ENCODE assay signal across 8 cellular contexts in genomic region chrX:84188320-84188834, GRCh38. TPM values are rescaled to one million over a fixed set of nuclear protein-coding genes. Genes with fewer than 3 reads are reported as not detected.
DNase-seq lines count a peak whose midpoint lies in the region; ATAC-seq and TF ChIP-seq lines count a peak whose summit lies in the region.

No MANE protein-coding gene starts in this region.

- no peak overlapping the region for H3K14ac ChIP-seq in IMR-90 (replicated peaks; ENCODE audit: low read depth, low read length)

- intact Hi-C loops in IMR-90 (cut with micrococcal nuclease): loop anchor here (10.0 kb wide), 1 partner anchor 316 kb away; the partner anchor contains the start of gene HDX

- H3K9me1 ChIP-seq in IMR-90 (ENCODE audit: insufficient read depth, low read length): peaks cover 3% of the 10 kb centered on the region; the same call in 1 of the 2 replicates

- H3K4me3 ChIP-seq in IMR-90 (ENCODE audit: insufficient read depth, low read depth, low read length) (peak overlapping the region; percentile 68), WI38 (ENCODE audit: low read depth, low read length) (peak overlapping the region; percentile 66), gastroesophageal sphincter (peak overlapping the region; percentile 65 to 81)

- BruUV-seq in IMR-90 (replicated peaks; lab: Mats Ljungman, UMichigan): no TSS peak

- 50% methylated on average over 7 of the region's 19 CpGs; no CpG with 5 or more reads in 1 of the 2 experiments for WGBS in IMR-90 (ENCODE audit: extremely low coverage in 2 of 2, insufficient read length in 1 of 2), 2 experiments
- 0 to 39% methylated on average over 3 to 4 of the region's 19 CpGs for WGBS in gastroesophageal sphincter (ENCODE audit: low coverage in 1 of 2), 2 donors

- ATAC-seq in GM18870 (IDR thresholded peaks at IDR 0.05; ENCODE audit: unreplicated experiment): peak; percentile 48
- ATAC-seq in IMR-90 (ENCODE audit: low read depth): peak; percentile 75
- peak; percentile 54 for ATAC-seq in gastroesophageal sphincter

- TF ChIP-seq RAD21 in IMR-90 (IDR thresholded peaks at IDR 0.05; ENCODE audit: low read length): 0 out of 2 replicates have a peak, but pooled peaks have one; percentile 8

- peak overlapping the region; percentile 76 for H2AK9ac ChIP-seq in IMR-90 (replicated peaks; ENCODE audit: low read depth, low read length, poor library complexity)

- no peak overlapping the region for H2AK5ac ChIP-seq in IMR-90 (ENCODE audit: low read depth, low read length)

- no peak overlapping the region for H2BK5ac ChIP-seq in IMR-90 (ENCODE audit: low read depth, low read length, poor library complexity, severe bottlenecking)

- no peaks in the 10 kb centered on the region for H3K4me1 ChIP-seq in IMR-90 (ENCODE audit: control insufficient read depth, insufficient read depth, low read length)
- no peaks in the 10 kb centered on the region for H3K4me1 ChIP-seq in gastroesophageal sphincter

- CTCF ChIA-PET in IMR-90 (lab: Yijun Ruan, JAX): interaction anchor here (1.2 kb wide), 1 partner anchor 142 kb away, joined by 3 read pairs; no protein-coding TSS in a partner anchor

- peak; percentile 51 for DNase-seq in Ammon's horn (ENCODE audit: low spot score)
- peak; percentile 64 for DNase-seq in IMR-90
- DNase-seq in nucleus accumbens (lab: John Stamatoyannopoulos, UW): peak in 50 of 56 donors; percentile 0 to 68 (median 18)
- no peak for DNase-seq in SIG-M5 treated with dmso at 0.1 percent for 504 hours (lab: John Stamatoyannopoulos, UW; ENCODE audit: unreplicated experiment)
- no peak for DNase-seq in kidney glomerular epithelial cell (lab: John Stamatoyannopoulos, UW)

- H4K8ac ChIP-seq in IMR-90 (ENCODE audit: low read depth in 2 of 2, low read length in 2 of 2): peak overlapping the region in 1 of 2 experiments; percentile 58; a peak in 1 of 4 replicates

- H3K56ac ChIP-seq in IMR-90 (ENCODE audit: extremely low read depth, insufficient read depth, low read length): no peak overlapping the region

- in situ Hi-C loops in IMR-90 (cut with MboI; ENCODE audit: low sequenced_read_pairs): no loop called here

- no peak overlapping the region for H3K4ac ChIP-seq in IMR-90 (ENCODE audit: low read depth, low read length)

- no peaks in the 10 kb centered on the region for H4K20me1 ChIP-seq in IMR-90 (ENCODE audit: insufficient read depth, low read length)

- no peak for TF ChIP-seq EP300 in gastroesophageal sphincter (IDR thresholded peaks at IDR 0.05)

- TF ChIP-seq POLR2A in IMR-90 (IDR thresholded peaks at IDR 0.05; ENCODE audit: low read depth, low read length): no peak
- TF ChIP-seq POLR2A in gastroesophageal sphincter (IDR thresholded peaks at IDR 0.05): no peak

- no peak overlapping the region for H4K5ac ChIP-seq in IMR-90 (ENCODE audit: low read depth, low read length)

- H3K27ac ChIP-seq in IMR-90 (ENCODE audit: insufficient read depth, low read length) (no peak overlapping the region), gastroesophageal sphincter (peak overlapping the region in 3 of 4 donors; percentile 70 to 75 (median 70))

- no peak overlapping the region for H3K23ac ChIP-seq in IMR-90 (ENCODE audit: low read depth, low read length)

- POLR2A ChIA-PET in IMR-90 (lab: Charles Lee; ENCODE audit: unreplicated experiment): no interaction called here

- H3K4me2 ChIP-seq in IMR-90 (ENCODE audit: low read depth, low read length): peak overlapping the region; percentile 74

- no peaks in the 10 kb centered on the region for H3K36me3 ChIP-seq in IMR-90 (ENCODE audit: control insufficient read depth, insufficient read depth, low read length)
- H3K36me3 ChIP-seq in gastroesophageal sphincter: no peaks in the 10 kb centered on the region

- H2AFZ ChIP-seq in IMR-90 (replicated peaks; ENCODE audit: low read length, poor library complexity): peak overlapping the region; percentile 89

- H4K91ac ChIP-seq in IMR-90 (ENCODE audit: insufficient read depth, low read depth, low read length): no peak overlapping the region

- no peak overlapping the region for H2BK20ac ChIP-seq in IMR-90 (ENCODE audit: low read depth, low read length)

- no peak overlapping the region for H2BK15ac ChIP-seq in IMR-90 (ENCODE audit: low read depth, low read length)

- TF ChIP-seq CTCF in IMR-90 (conservative IDR thresholded peaks at IDR 0.05; ENCODE audit: low read depth, low read length): 0 out of 2 replicates have a peak, but pooled peaks have one; percentile 5
- no peak for TF ChIP-seq CTCF in WI38 (IDR thresholded peaks at IDR 0.05; ENCODE audit: low read depth, low read length)
- no peak for TF ChIP-seq CTCF in gastroesophageal sphincter (IDR thresholded peaks at IDR 0.05)

- no peak overlapping the region for H2BK120ac ChIP-seq in IMR-90 (ENCODE audit: low read depth, low read length)

- dilution Hi-C loops in IMR-90 (cut with HindIII; ENCODE audit: low sequenced_read_pairs, unreplicated experiment): no loop called here

- no peaks in the 10 kb centered on the region for H3K27me3 ChIP-seq in IMR-90 (ENCODE audit: control insufficient read depth, insufficient read depth, low read length)
- no peaks in the 10 kb centered on the region for H3K27me3 ChIP-seq in gastroesophageal sphincter

- H3K9ac ChIP-seq in IMR-90 (ENCODE audit: low read depth, low read length): no peak overlapping the region

- H3K9me3 ChIP-seq in IMR-90 (ENCODE audit: control insufficient read depth, insufficient read depth, low read length) (no peaks in the 10 kb centered on the region), gastroesophageal sphincter (no peaks in the 10 kb centered on the region)

- H3K79me1 ChIP-seq in IMR-90 (ENCODE audit: low read depth in 1 of 2, low read length in 2 of 2): no peaks in the 10 kb centered on the region

- H3K18ac ChIP-seq in IMR-90 (ENCODE audit: low read depth, low read length): no peak overlapping the region

TF ChIP-seq in IMR-90, 13 proteins besides CTCF, POLR2A, EP300 and RAD21:
- TF ChIP-seq FOS (IDR thresholded peaks at IDR 0.05; ENCODE audit: low read depth, low read length): no peak
- TF ChIP-seq MAZ (IDR thresholded peaks at IDR 0.05; ENCODE audit: borderline replicate concordance, low read depth, low read length): no peak
- TF ChIP-seq MAFK (IDR thresholded peaks at IDR 0.05; ENCODE audit: low read depth, low read length): no peak
- no peak for TF ChIP-seq BHLHE40 (IDR thresholded peaks at IDR 0.05; ENCODE audit: low read depth, low read length)
- TF ChIP-seq ELK1 (IDR thresholded peaks at IDR 0.05; ENCODE audit: borderline replicate concordance, low read depth, low read length): no peak
- no peak for TF ChIP-seq NFE2L2 (IDR thresholded peaks at IDR 0.05; ENCODE audit: low read depth, low read length)
- no peak for TF ChIP-seq RCOR1 (IDR thresholded peaks at IDR 0.05; ENCODE audit: insufficient replicate concordance, low read length)
- no peak for TF ChIP-seq USF2 (IDR thresholded peaks at IDR 0.05; ENCODE audit: low read depth, low read length)
- no peak for TF ChIP-seq RFX5 (IDR thresholded peaks at IDR 0.05; ENCODE audit: low read depth, low read length)
- no peak for TF ChIP-seq SMC3 (IDR thresholded peaks at IDR 0.05; ENCODE audit: low read depth, low read length)
- TF ChIP-seq CHD1 (IDR thresholded peaks at IDR 0.05; ENCODE audit: low read depth, low read length): no peak
- TF ChIP-seq MXI1 (IDR thresholded peaks at IDR 0.05; ENCODE audit: borderline replicate concordance, low read depth, low read length): no peak

RNA-seq across cellular contexts. Expression of gene RPS6KA6, which starts 0.4 kb away (rescaled TPM):
- total RNA-seq in IMR-90 (2012; rRNA removed) (6.8 and 9.4 TPM in 2 replicates), gastroesophageal sphincter (1 to 10 TPM; 2.8 to 5.5 (median 4.9) TPM)
- 2.6 and 3.6 TPM in 2 replicates for polyA plus RNA-seq in IMR-90 (2012; rRNA removed)
- polyA plus RNA-seq in IMR-90 (2012; cell fraction: cytosol; rRNA removed): 0.38 and 0.75 TPM in 2 replicates
- polyA plus RNA-seq in IMR-90 (2012; cell fraction: nucleus; rRNA removed; ENCODE audit: low replicate concordance): 1.2 and 7.6 TPM in 2 replicates

Comparison
In these comparisons a context has a peak if more than half of its experiments do, and no peak if none do; other contexts are left out.
1. DNase-seq: peak in Ammon's horn (single experiment), IMR-90 (single experiment) and nucleus accumbens (50 of 56); none in SIG-M5 treated with dmso at 0.1 percent for 504 hours (single experiment) and kidney glomerular epithelial cell (single experiment).
2. Peak in every context shown above with its lines, with median percentiles within 50 percentile points of each other: ATAC-seq and H3K4me3 ChIP-seq.